ENCODE assay signal across 14 cellular contexts in genomic region chr4:173879286-173879908, GRCh38.
"Had no signal": no experiment of that assay in that cellular context is flagged by ENCODE, and none has a peak within 500 bp of the region (broad histone marks: within the 10 kb centered on the region; RNA-seq: fewer than 3 reads in every experiment).

No MANE protein-coding gene starts in this region.

- H3K4me3 ChIP-seq: ascending aorta, colonic mucosa, gastrocnemius medialis had no signal

- DNase-seq: activated CD4-positive, CD25-positive, alpha-beta regulatory T cell treated with anti-CD3 and anti-CD28 coated beads, Interleukin-2, amount 50 U/mL, for 72 hours; activated gamma-delta T cell; gastrocnemius medialis; head of caudate nucleus; immature natural killer cell; kidney glomerular epithelial cell; posterior cingulate gyrus; stimulated activated CD4-positive, alpha-beta T cell treated with anti-CD3 and anti-CD28 coated beads, Interleukin-12 subunit alpha, Interleukin-12 subunit beta, amount 100 ng/mL, for 4 hours; stimulated activated CD4-positive, alpha-beta T cell treated with anti-CD3 and anti-CD28 coated beads, Interleukin-1b, Interleukin-23, amount 100 ng/mL, for 48 hours; stimulated activated CD8-positive, alpha-beta memory T cell treated with anti-CD3 and anti-CD28 coated beads, Interleukin-4, amount 100 ng/mL, for 48 hours; stimulated activated naive CD4-positive, alpha-beta T cell had no signal

- ATAC-seq: gastrocnemius medialis; natural killer cell treated with Interleukin-12 subunit alpha and Interleukin-12 subunit beta and Interleukin-15 and Interleukin-18, amount 100 ng/mL, for 72 hours had no signal
